ENCODE assay signal across 3 cellular contexts in the genomic region with DNA sequence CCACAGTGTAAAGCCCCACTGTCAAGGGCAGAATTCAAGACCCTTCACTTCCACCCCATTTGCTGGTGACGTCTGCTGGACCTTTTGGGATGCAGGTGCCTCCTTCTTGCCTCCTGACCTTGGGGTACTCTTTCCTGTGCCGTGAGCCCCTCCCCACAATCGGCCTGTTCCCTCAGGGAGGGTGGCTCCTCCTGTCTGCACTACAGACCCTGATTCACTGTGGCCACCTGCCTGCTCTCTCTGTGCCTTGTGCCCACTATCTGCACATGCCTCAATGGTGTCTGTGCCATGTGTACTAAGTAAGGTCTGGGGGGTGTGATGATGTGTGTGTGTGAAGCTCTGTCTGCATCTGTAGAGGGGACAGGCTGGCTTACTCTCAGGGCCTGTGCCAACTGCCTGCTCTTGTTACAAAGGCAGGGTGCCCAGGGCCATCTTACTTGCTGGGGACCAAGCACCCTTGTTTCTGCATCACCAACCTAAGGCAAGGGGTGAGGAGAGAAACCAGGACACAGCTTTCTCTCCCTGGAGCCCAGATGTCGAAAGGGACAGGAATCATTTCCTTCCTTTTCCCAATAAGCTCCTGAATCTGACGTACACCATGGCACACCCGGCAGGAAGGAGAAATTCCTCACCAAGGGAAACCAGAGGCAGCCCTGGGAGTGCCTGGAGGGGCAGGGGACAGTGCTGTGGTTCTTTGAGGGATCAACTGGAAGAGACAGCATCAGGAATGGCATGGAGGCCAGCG.
TF ChIP-seq lines count a peak whose summit lies in the region.

No MANE protein-coding gene starts in this region.

TF ChIP-seq in liver, 16 proteins besides CTCF, POLR2A, EP300 and RAD21:
- TF ChIP-seq, protein P1, sequence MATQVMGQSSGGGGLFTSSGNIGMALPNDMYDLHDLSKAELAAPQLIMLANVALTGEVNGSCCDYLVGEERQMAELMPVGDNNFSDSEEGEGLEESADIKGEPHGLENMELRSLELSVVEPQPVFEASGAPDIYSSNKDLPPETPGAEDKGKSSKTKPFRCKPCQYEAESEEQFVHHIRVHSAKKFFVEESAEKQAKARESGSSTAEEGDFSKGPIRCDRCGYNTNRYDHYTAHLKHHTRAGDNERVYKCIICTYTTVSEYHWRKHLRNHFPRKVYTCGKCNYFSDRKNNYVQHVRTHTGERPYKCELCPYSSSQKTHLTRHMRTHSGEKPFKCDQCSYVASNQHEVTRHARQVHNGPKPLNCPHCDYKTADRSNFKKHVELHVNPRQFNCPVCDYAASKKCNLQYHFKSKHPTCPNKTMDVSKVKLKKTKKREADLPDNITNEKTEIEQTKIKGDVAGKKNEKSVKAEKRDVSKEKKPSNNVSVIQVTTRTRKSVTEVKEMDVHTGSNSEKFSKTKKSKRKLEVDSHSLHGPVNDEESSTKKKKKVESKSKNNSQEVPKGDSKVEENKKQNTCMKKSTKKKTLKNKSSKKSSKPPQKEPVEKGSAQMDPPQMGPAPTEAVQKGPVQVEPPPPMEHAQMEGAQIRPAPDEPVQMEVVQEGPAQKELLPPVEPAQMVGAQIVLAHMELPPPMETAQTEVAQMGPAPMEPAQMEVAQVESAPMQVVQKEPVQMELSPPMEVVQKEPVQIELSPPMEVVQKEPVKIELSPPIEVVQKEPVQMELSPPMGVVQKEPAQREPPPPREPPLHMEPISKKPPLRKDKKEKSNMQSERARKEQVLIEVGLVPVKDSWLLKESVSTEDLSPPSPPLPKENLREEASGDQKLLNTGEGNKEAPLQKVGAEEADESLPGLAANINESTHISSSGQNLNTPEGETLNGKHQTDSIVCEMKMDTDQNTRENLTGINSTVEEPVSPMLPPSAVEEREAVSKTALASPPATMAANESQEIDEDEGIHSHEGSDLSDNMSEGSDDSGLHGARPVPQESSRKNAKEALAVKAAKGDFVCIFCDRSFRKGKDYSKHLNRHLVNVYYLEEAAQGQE (IDR thresholded peaks at IDR 0.05) = no peak
- peak; percentile 22 for TF ChIP-seq NR2F2 (IDR thresholded peaks at IDR 0.05)

TF ChIP-seq in HepG2, 621 proteins besides CTCF, POLR2A, EP300 and RAD21:
- TF ChIP-seq IKZF4 (CRISPR knock-in tag; IDR thresholded peaks at IDR 0.05; ENCODE audit: borderline replicate concordance, low read depth, not compliant biosample characterization) (no peak), ZNF235 (CRISPR knock-in tag; IDR thresholded peaks at IDR 0.05; ENCODE audit: borderline replicate concordance) (no peak)

TF ChIP-seq in GM23338, 12 proteins besides CTCF, POLR2A, EP300 and RAD21:
- TF ChIP-seq EZH2 (IDR thresholded peaks at IDR 0.05; ENCODE audit: low read depth, unreplicated experiment) = no peak
- TF ChIP-seq NANOG (IDR thresholded peaks at IDR 0.05; ENCODE audit: borderline replicate concordance) = no peak
- TF ChIP-seq EZH2phosphoT487 (IDR thresholded peaks at IDR 0.05; ENCODE audit: unreplicated experiment) = no peak
- TF ChIP-seq, protein P2, sequence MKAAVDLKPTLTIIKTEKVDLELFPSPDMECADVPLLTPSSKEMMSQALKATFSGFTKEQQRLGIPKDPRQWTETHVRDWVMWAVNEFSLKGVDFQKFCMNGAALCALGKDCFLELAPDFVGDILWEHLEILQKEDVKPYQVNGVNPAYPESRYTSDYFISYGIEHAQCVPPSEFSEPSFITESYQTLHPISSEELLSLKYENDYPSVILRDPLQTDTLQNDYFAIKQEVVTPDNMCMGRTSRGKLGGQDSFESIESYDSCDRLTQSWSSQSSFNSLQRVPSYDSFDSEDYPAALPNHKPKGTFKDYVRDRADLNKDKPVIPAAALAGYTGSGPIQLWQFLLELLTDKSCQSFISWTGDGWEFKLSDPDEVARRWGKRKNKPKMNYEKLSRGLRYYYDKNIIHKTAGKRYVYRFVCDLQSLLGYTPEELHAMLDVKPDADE (IDR thresholded peaks at IDR 0.05) = no peak
- no peak for TF ChIP-seq POLR2AphosphoS5 (IDR thresholded peaks at IDR 0.05; ENCODE audit: low read depth)
- no peak for TF ChIP-seq ZNF331 (CRISPR knock-in tag; IDR thresholded peaks at IDR 0.05; ENCODE audit: low read depth)
- TF ChIP-seq JUNB (IDR thresholded peaks at IDR 0.05; ENCODE audit: unreplicated experiment) = no peak
- TF ChIP-seq ZNF114 (CRISPR knock-in tag; IDR thresholded peaks at IDR 0.05) = no peak
- TF ChIP-seq CREB1 (CRISPR knock-in tag; IDR thresholded peaks at IDR 0.05; ENCODE audit: low read depth) = no peak
TF ChIP-seq in GM23338: peak in this region for 0.
